ENCODE assay signal across 1 cellular context in genomic region chr5:121979691-121980090, GRCh38.
A peak's percentile ranks its signal among the peaks of the same experiment; 100 is the strongest.
TF ChIP-seq lines count a peak whose summit lies in the region.

No MANE protein-coding gene starts in this region.

TF ChIP-seq in GM12878, 131 proteins besides CTCF, POLR2A, EP300 and RAD21:
- no peak for TF ChIP-seq DPF2 (IDR thresholded peaks at IDR 0.05)
- TF ChIP-seq SPI1 (IDR thresholded peaks at IDR 0.05; ENCODE audit: borderline replicate concordance, insufficient read depth, low read depth, low read length): 0 out of 2 replicates have a peak, but pooled peaks have one; percentile 6
